39 cellular contexts compared by ENCODE assay signal in genomic region chr2:94978917-94979316, GRCh38. TPM values are rescaled to one million over a fixed set of nuclear protein-coding genes. Genes with fewer than 3 reads are reported as not detected.
DNase-seq lines count a peak whose midpoint lies in the region; ATAC-seq, FAIRE-seq and TF ChIP-seq lines count a peak whose summit lies in the region.
"Had no signal": no experiment of that assay in that cellular context is flagged by ENCODE, and none has a peak within 500 bp of the region (broad histone marks: within the 10 kb centered on the region; RNA-seq: fewer than 3 reads in every experiment).

No MANE protein-coding gene starts in this region.

- FAIRE-seq in HepG2 (lab: Jason Lieb, UNC): no peak
- FAIRE-seq: A204.1, A549, D721Med had no signal

- H3K9me3 Mint-ChIP-seq in activated T-cell treated with anti-CD3 and anti-CD28 coated beads, Interleukin-2, amount 50 U/mL, for 4 hours: no peaks in the 10 kb centered on the region
- H3K9me3 Mint-ChIP-seq: CD4-positive, alpha-beta memory T cell; CD4-positive, alpha-beta T cell; CD8-positive, alpha-beta memory T cell; CD8-positive, alpha-beta T cell had no signal

- no peak for TF ChIP-seq POLR2A in HepG2 (IDR thresholded peaks at IDR 0.05; ENCODE audit: insufficient read depth in 1 of 2, low read depth in 2 of 2, low read length in 2 of 2)
- TF ChIP-seq POLR2A in right lobe of liver (IDR thresholded peaks at IDR 0.05): no peak
- TF ChIP-seq POLR2A in esophagus muscularis mucosa (IDR thresholded peaks at IDR 0.05; ENCODE audit: low read depth): no peak

- H4K20me1 ChIP-seq in HepG2 (ENCODE audit: insufficient read depth, low read length): no peaks in the 10 kb centered on the region; the same call in 1 of the 2 replicates
- H4K20me1 ChIP-seq: BLaER1; BLaER1 treated with 17β-estradiol and CSF1 and Interleukin-3, amounts not matched to agents 10 nM and 100 nM had no signal

- H3K27me3 ChIP-seq in HepG2 (ENCODE audit: control insufficient read depth in 1 of 2, insufficient read depth in 2 of 2, low read length in 2 of 2): peaks cover 6 to 46% of the 10 kb centered on the region in 2 experiments; a peak in 4 of 5 replicates
- no peaks in the 10 kb centered on the region for H3K27me3 ChIP-seq in right lobe of liver
- peaks cover 0 to 51% (median 0%) of the 10 kb centered on the region in 4 donors for H3K27me3 ChIP-seq in esophagus muscularis mucosa
- peaks cover 0 to 32% (median 5%) of the 10 kb centered on the region in 3 donors for H3K27me3 ChIP-seq in psoas muscle (ENCODE audit: insufficient read depth in 3 of 3, low read length in 2 of 3)
- H3K27me3 ChIP-seq: BE2C; BLaER1; BLaER1 treated with 17β-estradiol and CSF1 and Interleukin-3, amounts not matched to agents 10 nM and 100 nM had no signal

- H3K36me3 Mint-ChIP-seq in activated T-cell treated with anti-CD3 and anti-CD28 coated beads, Interleukin-2, amount 50 U/mL, for 4 hours (ENCODE audit: insufficient read depth): no peaks in the 10 kb centered on the region
- H3K36me3 Mint-ChIP-seq: CD14-positive monocyte; CD4-positive, alpha-beta memory T cell; CD4-positive, CD25-positive, alpha-beta regulatory T cell; CD8-positive, alpha-beta memory T cell; CD8-positive, alpha-beta T cell had no signal

- no peak for ATAC-seq in HepG2
- no peak for ATAC-seq in right lobe of liver
- no peak for ATAC-seq in psoas muscle
- ATAC-seq in activated T-cell treated with anti-CD3 and anti-CD28 coated beads, Interleukin-2, amount 50 U/mL, for 4 hours: no peak
- ATAC-seq: CD8-positive, alpha-beta T cell had no signal

- H3K36me3 ChIP-seq in HepG2 (replicated peaks in 1 of 2; ENCODE audit: control insufficient read depth in 1 of 2, insufficient read depth in 2 of 2, low read length in 2 of 2) (no peaks in the 10 kb centered on the region), right lobe of liver (no peaks in the 10 kb centered on the region), HEK293 (ENCODE audit: control insufficient read depth in 2 of 2, insufficient read depth in 1 of 2, low read length in 2 of 2) (no peaks in the 10 kb centered on the region), esophagus muscularis mucosa (no peaks in the 10 kb centered on the region), psoas muscle (ENCODE audit: insufficient read depth in 1 of 2, low read depth in 1 of 2) (no peaks in the 10 kb centered on the region)
- H3K36me3 ChIP-seq: BE2C; BLaER1; BLaER1 treated with 17β-estradiol and CSF1 and Interleukin-3, amounts not matched to agents 10 nM and 100 nM had no signal

- intact Hi-C loops in HepG2 (cut with micrococcal nuclease; ENCODE audit: unreplicated experiment) (no loop called here), right lobe of liver (cut with DNase I) (no loop called here), esophagus muscularis mucosa (cut with DNase I) (no loop called here), psoas muscle (cut with DNase I) (no loop called here)

- no peak for TF ChIP-seq RAD21 in HepG2 (CRISPR knock-in tag; IDR thresholded peaks at IDR 0.05)

- TF ChIP-seq EP300 in HepG2 (IDR thresholded peaks at IDR 0.05; ENCODE audit: low read depth in 2 of 2, low read length in 2 of 2): no peak
- TF ChIP-seq EP300 in HepG2 (CRISPR knock-in tag; IDR thresholded peaks at IDR 0.05; ENCODE audit: borderline replicate concordance): no peak
- TF ChIP-seq EP300 in esophagus muscularis mucosa (IDR thresholded peaks at IDR 0.05): no peak

- no peaks in the 10 kb centered on the region for H3K79me2 ChIP-seq in HepG2 (ENCODE audit: insufficient read depth, low read length)

- H3K4me2 ChIP-seq in HepG2 (ENCODE audit: low read depth, low read length): no peak overlapping the region
- H3K4me2 ChIP-seq: A549; BLaER1; BLaER1 treated with 17β-estradiol and CSF1 and Interleukin-3, amounts not matched to agents 10 nM and 100 nM had no signal

- H2AFZ ChIP-seq in HepG2 (ENCODE audit: low read length): no peak overlapping the region

- POLR2A ChIA-PET in HepG2 (lab: Yijun Ruan, JAX) (no interaction called here), HEK293 (lab: Yijun Ruan, JAX) (no interaction called here)

- no peak for DNase-seq in HepG2 (ENCODE audit: low spot score)
- no peak for DNase-seq in right lobe of liver
- DNase-seq in esophagus muscularis mucosa (ENCODE audit: extremely low spot score): peak; percentile 77
- DNase-seq in psoas muscle: no peak
- no peak for DNase-seq in activated CD8-positive, alpha-beta memory T cell treated with anti-CD3 and anti-CD28 coated beads, Interleukin-2, amount 50 U/mL, for 4 hours
- DNase-seq in activated T-cell treated with anti-CD3 and anti-CD28 coated beads, Interleukin-2, amount 50 U/mL, for 4 hours: no peak
- DNase-seq: 8988T; ACHN; AML-193; BE2C; C1 segment of cervical spinal cord; Caco-2; Calu3; CD4-positive, alpha-beta memory T cell; CD4-positive, alpha-beta T cell; CD4-positive, CD25-positive, alpha-beta regulatory T cell; CD8-positive, alpha-beta memory T cell; CD8-positive, alpha-beta T cell; COR-L47; DMS 273 treated with DMSO at 0.1 percent for 48 hours; DMS153; DMS79; DMS79 treated with DMSO at 0.1 percent for 48 hours; DND-41; EL had no signal

- CTCF ChIA-PET in HepG2 (lab: Yijun Ruan, JAX; ENCODE audit: low intra/inter-chr PET ratio, low total read pairs): no interaction called here
- CTCF ChIA-PET in HEK293 (lab: Yijun Ruan, JAX): no interaction called here

- no peak overlapping the region for H3K9ac ChIP-seq in HepG2 (ENCODE audit: insufficient read depth, low read depth, low read length)
- H3K9ac ChIP-seq: BLaER1; BLaER1 treated with 17β-estradiol and CSF1 and Interleukin-3, amounts not matched to agents 10 nM and 100 nM had no signal

- BruUV-seq in HepG2 (replicated peaks; lab: Mats Ljungman, UMichigan): no TSS peak

- H3K9me3 ChIP-seq in HepG2 (ENCODE audit: low read length): no peaks in the 10 kb centered on the region
- no peaks in the 10 kb centered on the region for H3K9me3 ChIP-seq in right lobe of liver
- H3K9me3 ChIP-seq in HEK293 (ENCODE audit: control insufficient read depth, insufficient read depth, low read depth, low read length): no peaks in the 10 kb centered on the region
- no peaks in the 10 kb centered on the region for H3K9me3 ChIP-seq in esophagus muscularis mucosa
- H3K9me3 ChIP-seq in psoas muscle: no peaks in the 10 kb centered on the region
- H3K9me3 ChIP-seq: A549; BE2C; BLaER1; BLaER1 treated with 17β-estradiol and CSF1 and Interleukin-3, amounts not matched to agents 10 nM and 100 nM; Caco-2 had no signal

- H3K4me1 Mint-ChIP-seq in activated T-cell treated with anti-CD3 and anti-CD28 coated beads, Interleukin-2, amount 50 U/mL, for 4 hours (ENCODE audit: low read depth): no peaks in the 10 kb centered on the region
- H3K4me1 Mint-ChIP-seq: B cell; CD14-positive monocyte; CD4-positive, alpha-beta memory T cell; CD4-positive, CD25-positive, alpha-beta regulatory T cell; CD8-positive, alpha-beta memory T cell had no signal

- WGBS in HepG2 (ENCODE audit: low lambda C conversion rate): 12% methylated on average over 3 of the region's 3 CpGs
- WGBS in right lobe of liver (ENCODE audit: insufficient coverage, low coverage, low lambda C conversion rate, missing lambda C conversion rate): 60% methylated on average over 3 of the region's 3 CpGs
- 85% methylated on average over 3 of the region's 3 CpGs for WGBS in esophagus muscularis mucosa
- 81 to 84% (median 82%) methylated on average over 3 of the region's 3 CpGs for WGBS in psoas muscle, 3 donors

- no peak overlapping the region for H3K4me3 ChIP-seq in HepG2 (replicated peaks in 1 of 3; ENCODE audit: insufficient read depth in 1 of 3, low read depth in 2 of 3, low read length in 3 of 3)
- no peak overlapping the region for H3K4me3 ChIP-seq in right lobe of liver
- H3K4me3 ChIP-seq in HEK293 (ENCODE audit: low read depth, low read length): no peak overlapping the region
- no peak overlapping the region for H3K4me3 ChIP-seq in esophagus muscularis mucosa
- H3K4me3 ChIP-seq in psoas muscle: no peak overlapping the region
- H3K4me3 ChIP-seq: A549; BLaER1; BLaER1 treated with 17β-estradiol and CSF1 and Interleukin-3, amounts not matched to agents 10 nM and 100 nM had no signal

- peaks cover 14% of the 10 kb centered on the region for H3K27me3 Mint-ChIP-seq in activated T-cell treated with anti-CD3 and anti-CD28 coated beads, Interleukin-2, amount 50 U/mL, for 4 hours (ENCODE audit: low read depth)
- H3K27me3 Mint-ChIP-seq: CD4-positive, CD25-positive, alpha-beta regulatory T cell had no signal

- no peak overlapping the region for H3K4me3 Mint-ChIP-seq in activated T-cell treated with anti-CD3 and anti-CD28 coated beads, Interleukin-2, amount 50 U/mL, for 4 hours
- H3K4me3 Mint-ChIP-seq: B cell; CD14-positive monocyte; CD4-positive, alpha-beta memory T cell; CD4-positive, alpha-beta T cell; CD4-positive, CD25-positive, alpha-beta regulatory T cell; CD8-positive, alpha-beta memory T cell; CD8-positive, alpha-beta T cell had no signal

- H3K4me1 ChIP-seq in HepG2 (ENCODE audit: insufficient read depth, low read length) (no peaks in the 10 kb centered on the region), right lobe of liver (no peaks in the 10 kb centered on the region), HEK293 (ENCODE audit: control insufficient read depth, insufficient read depth, low read length) (no peaks in the 10 kb centered on the region), esophagus muscularis mucosa (no peaks in the 10 kb centered on the region), psoas muscle (no peaks in the 10 kb centered on the region)
- H3K4me1 ChIP-seq: A549, BE2C, Caco-2 had no signal

- H3K27ac ChIP-seq in HepG2 (ENCODE audit: extremely low read length, insufficient read depth, low read length) (no peak overlapping the region), right lobe of liver (no peak overlapping the region), C4-2B (peak overlapping the region; percentile 79; the same call in 1 of the 2 replicates), HEK293 (ENCODE audit: extremely low read depth, low read depth, low read length) (no peak overlapping the region), esophagus muscularis mucosa (replicated peaks in 1 of 4) (no peak overlapping the region), psoas muscle (no peak overlapping the region)
- H3K27ac ChIP-seq: 22Rv1; A549; BLaER1; BLaER1 treated with 17β-estradiol and CSF1 and Interleukin-3, amounts not matched to agents 10 nM and 100 nM had no signal

- in situ Hi-C loops in HepG2 (cut with HindIII; ENCODE audit: extremely low pct_ligation_motif_present, low pct_unique_long_range_greater_than_20kb): no loop called here

- TF ChIP-seq CTCF in HepG2 (CRISPR knock-in tag; IDR thresholded peaks at IDR 0.05): no peak
- no peak for TF ChIP-seq CTCF in right lobe of liver (IDR thresholded peaks at IDR 0.05)
- TF ChIP-seq CTCF in C4-2B (conservative IDR thresholded peaks at IDR 0.05): no peak
- no peak for TF ChIP-seq CTCF in HEK293 (tag by site-specific recombination; IDR thresholded peaks at IDR 0.05)
- no peak for TF ChIP-seq CTCF in esophagus muscularis mucosa (IDR thresholded peaks at IDR 0.05)
- TF ChIP-seq CTCF in psoas muscle (IDR thresholded peaks at IDR 0.05): no peak

RNA-seq across cellular contexts. Expression of gene MAL, which starts 46.6 kb away (rescaled TPM):
- not detected in 2 replicates for total RNA-seq in HepG2 (2016; rRNA removed; fragmentation: Illumina TruSeq; extraction: Trizol)
- total RNA-seq in HepG2 (2016; cell fraction: cytosol; rRNA removed; fragmentation: Illumina TruSeq; extraction: Trizol; ENCODE audit: low read depth): not detected in 2 replicates
- not detected in 2 replicates for total RNA-seq in HepG2 (2016; cell fraction: insoluble cytoplasmic fraction; rRNA removed; fragmentation: Illumina TruSeq; extraction: Trizol)
- not detected in 2 replicates for total RNA-seq in HepG2 (2016; cell fraction: membrane; rRNA removed; fragmentation: Illumina TruSeq; extraction: Trizol)
- not detected in 2 replicates for total RNA-seq in HepG2 (2016; cell fraction: nucleus; rRNA removed; fragmentation: Illumina TruSeq; extraction: Trizol)
- not detected in 2 replicates for polyA plus RNA-seq in HepG2 (2011; rRNA removed)
- polyA plus RNA-seq in HepG2 (2011; cell fraction: cytosol; rRNA removed): not detected in 2 replicates
- polyA plus RNA-seq in HepG2 (2011; cell fraction: nucleus; rRNA removed): not detected in 2 replicates
- polyA plus RNA-seq in HepG2 (2012): not detected in 2 replicates
- polyA plus RNA-seq in HepG2 (2016; cell fraction: cytosol; fragmentation: Illumina TruSeq; extraction: Trizol; ENCODE audit: low read depth): not detected in 2 replicates
- not detected in 2 replicates for polyA plus RNA-seq in HepG2 (2016; cell fraction: insoluble cytoplasmic fraction; fragmentation: Illumina TruSeq; extraction: Trizol; ENCODE audit: low read depth)
- polyA plus RNA-seq in HepG2 (2016; cell fraction: membrane; fragmentation: Illumina TruSeq; extraction: Trizol; ENCODE audit: low read depth): not detected in 2 replicates
- polyA plus RNA-seq in HepG2 (2016; cell fraction: nucleus; fragmentation: Illumina TruSeq; extraction: Trizol; ENCODE audit: insufficient read depth, low read depth): not detected in 2 replicates
- not detected in 2 replicates for polyA minus RNA-seq in HepG2 (2011; rRNA and poly(A)+ RNA removed; ENCODE audit: low replicate concordance)
- not detected in 2 replicates for polyA minus RNA-seq in HepG2 (2011; cell fraction: cytosol; rRNA and poly(A)+ RNA removed)
- polyA minus RNA-seq in HepG2 (2011; cell fraction: nucleus; rRNA and poly(A)+ RNA removed): not detected in 2 replicates
- under 1 TPM in 1 of 6 experiments, not detected in 5; 0.24 TPM for total RNA-seq in right lobe of liver
- total RNA-seq in esophagus muscularis mucosa: 10 to 100 TPM; 23.3 to 46.2 (median 36.6) TPM
- under 1 TPM in 3 of 4 donors, not detected in 1; 0.53 to 0.92 (median 0.71) TPM for total RNA-seq in psoas muscle
- polyA plus RNA-seq in psoas muscle: 1 to 10 TPM in 2 of 3 donors, under 1 TPM in 1; 0.95 to 1.5 (median 1.5) TPM
- total RNA-seq in activated T-cell treated with anti-CD3 and anti-CD28 coated beads, Interleukin-2, amount 50 U/mL, for 4 hours: 1 to 10 TPM; 5.6 to 6.1 (median 6.1) TPM
- total RNA-seq: A172, A673, Caco-2, Calu3 had no signal
- polyA plus RNA-seq: A549, AG04450, BJ had no signal
